Comparison of ENCODE assay signal across 25 cellular contexts in the genomic region with DNA sequence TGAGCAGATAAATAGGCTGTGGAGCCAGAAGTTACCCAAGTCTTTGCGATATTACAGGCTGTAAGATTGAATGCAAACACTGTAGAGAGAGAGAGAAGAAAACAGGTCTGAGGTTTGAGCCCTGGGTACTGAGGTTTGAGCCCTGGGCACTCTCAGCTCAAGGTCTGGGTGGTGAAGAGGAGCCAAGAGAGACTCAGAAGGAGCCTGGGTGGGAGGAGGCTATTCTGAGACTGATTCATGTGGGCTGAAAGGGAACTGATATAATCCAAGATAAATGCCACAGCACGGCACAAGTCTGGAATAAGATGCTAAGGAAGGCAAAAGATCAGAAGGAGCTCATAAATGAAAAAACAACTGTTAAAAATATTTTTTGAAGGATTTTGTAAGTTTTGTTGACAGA.
"Had no signal": no experiment of that assay in that cellular context is flagged by ENCODE, and none has a peak within 500 bp of the region (broad histone marks: within the 10 kb centered on the region; RNA-seq: fewer than 3 reads in every experiment).

No MANE protein-coding gene starts in this region.

- H3K27me3 Mint-ChIP-seq: activated B cell treated with CpG ODN at 0.5 μM for 24 hours; activated CD4-positive, alpha-beta memory T cell treated with anti-CD3 and anti-CD28 coated beads for 36 hours; activated CD4-positive, alpha-beta T cell treated with anti-CD3 and anti-CD28 coated beads for 36 hours; dendritic cell treated with granulocyte-macrophage colony-stimulating factor and Interleukin-4, amounts not matched to agents 40 ng/mL and 50 ng/mL, for 4 days had no signal

- ATAC-seq: activated CD4-positive, alpha-beta T cell treated with anti-CD3 and anti-CD28 coated beads for 36 hours; activated naive CD8-positive, alpha-beta T cell treated with anti-CD3 and anti-CD28 coated beads, Interleukin-2, amount 50 U/mL, for 24 hours; foreskin keratinocyte; naive thymus-derived CD8-positive, alpha-beta T cell had no signal

- H3K4me1 ChIP-seq: foreskin keratinocyte, spleen, vagina had no signal

- DNase-seq: activated B cell treated with CpG ODN at 0.5 μM for 24 hours; activated CD4-positive, alpha-beta memory T cell treated with anti-CD3 and anti-CD28 coated beads for 36 hours; activated CD4-positive, alpha-beta T cell treated with anti-CD3 and anti-CD28 coated beads for 36 hours; activated gamma-delta T cell; activated naive CD4-positive, alpha-beta T cell treated with anti-CD3 and anti-CD28 coated beads, Interleukin-2, amount 50 U/mL, for 16 hours; activated naive CD8-positive, alpha-beta T cell treated with anti-CD3 and anti-CD28 coated beads, Interleukin-2, amount 50 U/mL, for 24 hours; activated T-cell treated with anti-CD3 and anti-CD28 coated beads for 4 hours; aorta; brain microvascular endothelial cell; caudate nucleus; effector CD4-positive, alpha-beta T cell; foreskin keratinocyte; kidney; naive thymus-derived CD8-positive, alpha-beta T cell; spleen; stimulated activated CD4-positive, alpha-beta T cell treated with anti-CD3 and anti-CD28 coated beads, Interleukin-4, amount 100 ng/mL, for 1 hour; stimulated activated naive CD4-positive, alpha-beta T cell; T-helper 9 cell had no signal

- H3K27me3 ChIP-seq: brain microvascular endothelial cell, foreskin keratinocyte, spleen, vagina had no signal

- H3K27ac ChIP-seq: brain microvascular endothelial cell, foreskin keratinocyte, spleen, thoracic aorta, vagina had no signal

- H3K4me3 Mint-ChIP-seq: activated B cell treated with CpG ODN at 0.5 μM for 24 hours; activated CD4-positive, alpha-beta memory T cell treated with anti-CD3 and anti-CD28 coated beads for 36 hours; activated CD4-positive, alpha-beta T cell treated with anti-CD3 and anti-CD28 coated beads for 36 hours; activated naive CD8-positive, alpha-beta T cell treated with anti-CD3 and anti-CD28 coated beads, Interleukin-2, amount 50 U/mL, for 24 hours; dendritic cell treated with granulocyte-macrophage colony-stimulating factor and Interleukin-4, amounts not matched to agents 40 ng/mL and 50 ng/mL, for 4 days; naive thymus-derived CD8-positive, alpha-beta T cell; type B pancreatic cell had no signal

- H3K27ac Mint-ChIP-seq: activated B cell treated with CpG ODN at 0.5 μM for 24 hours; activated CD4-positive, alpha-beta memory T cell treated with anti-CD3 and anti-CD28 coated beads for 36 hours; activated CD4-positive, alpha-beta T cell treated with anti-CD3 and anti-CD28 coated beads for 36 hours; activated naive CD8-positive, alpha-beta T cell treated with anti-CD3 and anti-CD28 coated beads, Interleukin-2, amount 50 U/mL, for 24 hours; dendritic cell treated with granulocyte-macrophage colony-stimulating factor and Interleukin-4, amounts not matched to agents 40 ng/mL and 50 ng/mL, for 4 days; naive thymus-derived CD8-positive, alpha-beta T cell; progenitor cell of endocrine pancreas; type B pancreatic cell had no signal

- H3K4me1 Mint-ChIP-seq: activated B cell treated with CpG ODN at 0.5 μM for 24 hours had no signal

- H3K36me3 ChIP-seq: brain microvascular endothelial cell, spleen, thoracic aorta, vagina had no signal

- H3K9me3 ChIP-seq: thoracic aorta, vagina had no signal

- FAIRE-seq: endometrium, kidney had no signal

- H3K4me3 ChIP-seq: lung, spleen, thoracic aorta, vagina had no signal

- H3K36me3 Mint-ChIP-seq: activated CD4-positive, alpha-beta memory T cell treated with anti-CD3 and anti-CD28 coated beads for 36 hours had no signal
